ENCODE assay signal across 8 cellular contexts in genomic region chr11:134244593-134244992, GRCh38. TPM values are rescaled to one million over a fixed set of nuclear protein-coding genes. Genes with fewer than 3 reads are reported as not detected.
DNase-seq lines count a peak whose midpoint lies in the region; ATAC-seq and TF ChIP-seq lines count a peak whose summit lies in the region.

No MANE protein-coding gene starts in this region.

- no peaks in the 10 kb centered on the region for H3K79me2 ChIP-seq in DOHH2 (ENCODE audit: control insufficient read depth, low read length)

- intact Hi-C loops in left lung (cut with DNase I), result no loop called here

- H3K9me2 ChIP-seq in DOHH2 (replicated peaks; ENCODE audit: control insufficient read depth, low read length), result no peaks in the 10 kb centered on the region

- peak; percentile 77 for TF ChIP-seq CTCF in DOHH2 (IDR thresholded peaks at IDR 0.05; ENCODE audit: low read depth, low read length, poor library complexity, severe bottlenecking)
- peak in 1 of 2 donors; percentile 29 for TF ChIP-seq CTCF in left lung (IDR thresholded peaks at IDR 0.05)

- no peak overlapping the region for H3K27ac ChIP-seq in DOHH2 (ENCODE audit: low read depth, low read length)
- no peak overlapping the region for H3K27ac ChIP-seq in left lung

- H3K36me3 ChIP-seq in DOHH2 (ENCODE audit: control insufficient read depth, low read length) (peaks cover 24% of the 10 kb centered on the region), left lung (peaks cover 0 to 94% of the 10 kb centered on the region in 2 donors)

- no peak overlapping the region for H3K4me2 ChIP-seq in DOHH2 (ENCODE audit: low read length)

- H3K4me1 ChIP-seq in DOHH2 (ENCODE audit: control insufficient read depth, low read length) (no peaks in the 10 kb centered on the region), left lung (no peaks in the 10 kb centered on the region)

- no peaks in the 10 kb centered on the region for H3K9me3 ChIP-seq in DOHH2 (ENCODE audit: control insufficient read depth, insufficient read depth, low read length)
- H3K9me3 ChIP-seq in left lung, result no peaks in the 10 kb centered on the region

- H4K20me1 ChIP-seq in DOHH2 (ENCODE audit: control insufficient read depth, insufficient read depth, low read depth, low read length), result peaks cover 4% of the 10 kb centered on the region

- H3K4me3 ChIP-seq in DOHH2 (ENCODE audit: low read length) (no peak overlapping the region), left lung (no peak overlapping the region)

- H3K27me3 ChIP-seq in DOHH2 (ENCODE audit: control insufficient read depth, low read length) (0 out of 2 replicates have a peak, but pooled peaks cover 3% of the 10 kb centered on the region), left lung (no peaks in the 10 kb centered on the region)

- H3F3A ChIP-seq in DOHH2 (ENCODE audit: control insufficient read depth, insufficient read depth), result no peaks in the 10 kb centered on the region

- ATAC-seq in GM19452 (IDR thresholded peaks at IDR 0.05; ENCODE audit: unreplicated experiment) (peak; percentile 80), HG03521 (IDR thresholded peaks at IDR 0.05; ENCODE audit: unreplicated experiment) (peak; percentile 76), left lung (peak; percentile 18), HG02763 (IDR thresholded peaks at IDR 0.05; ENCODE audit: unreplicated experiment) (no peak)

- peak; percentile 32 for DNase-seq in amniotic epithelial cell (ENCODE audit: low read depth)
- no peak for DNase-seq in left lung
- DNase-seq in cerebellum (ENCODE audit: low spot score), result no peak
- no peak for DNase-seq in COR-L47 (lab: John Stamatoyannopoulos, UW)

RNA-seq across cellular contexts. Expression of gene THYN1, which starts 8.6 kb away (rescaled TPM):
- total RNA-seq in left lung, result 10 to 100 TPM; 32.5 to 34.7 TPM
- total RNA-seq in cerebellum, result 24.6 TPM

RNA-seq across cellular contexts. Expression of gene ACAD8, which starts 8.8 kb away (rescaled TPM):
- 10 to 100 TPM; 31.5 to 48.8 TPM for total RNA-seq in left lung
- 22.8 TPM for total RNA-seq in cerebellum

RNA-seq across cellular contexts. Expression of gene VPS26B, which starts 20.1 kb away (rescaled TPM):
- total RNA-seq in left lung, result 10 to 100 TPM; 42.5 to 45.2 TPM
- 66.1 TPM for total RNA-seq in cerebellum

RNA-seq across cellular contexts. Expression of gene NCAPD3, which starts 20.8 kb away (rescaled TPM):
- total RNA-seq in left lung (10 to 100 TPM; 16.4 to 24.4 TPM), cerebellum (26.4 TPM)

RNA-seq across cellular contexts. Expression of gene GLB1L3, which starts 31.6 kb away (rescaled TPM):
- total RNA-seq in left lung (under 1 TPM; 0.12 to 0.29 TPM), cerebellum (0.45 TPM)
